ENCODE assay signal across 8 cellular contexts in the genomic region with DNA sequence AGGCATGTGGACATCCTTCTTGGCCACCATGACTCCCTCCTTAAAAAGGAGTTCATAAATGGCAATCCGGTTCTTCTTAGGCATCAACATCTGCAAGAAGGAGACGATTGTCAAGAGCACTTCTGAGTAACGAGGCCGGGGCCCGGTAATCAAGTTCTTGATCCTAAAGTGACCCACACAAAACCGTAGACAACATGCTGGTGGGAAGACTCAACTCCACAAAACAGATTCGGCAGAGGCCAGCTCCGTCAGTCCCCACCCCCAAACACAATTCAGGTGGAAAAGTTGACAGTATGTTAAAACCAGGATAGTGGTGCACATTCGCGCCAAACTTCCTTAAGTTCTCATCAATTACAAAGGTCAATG. TPM values are rescaled to one million over a fixed set of nuclear protein-coding genes. Genes with fewer than 3 reads are reported as not detected.
A peak's percentile ranks its signal among the peaks of the same experiment; 100 is the strongest.
DNase-seq lines count a peak whose midpoint lies in the region; ATAC-seq and TF ChIP-seq lines count a peak whose summit lies in the region.

No MANE protein-coding gene starts in this region.

- no peak for DNase-seq in cardiac muscle cell (ENCODE audit: low read depth in 1 of 2, low spot score in 1 of 2)
- DNase-seq in cardiac septum (ENCODE audit: low spot score) = no peak
- no peak for DNase-seq in right lobe of liver
- DNase-seq in transverse colon = no peak
- no peak for DNase-seq in stimulated activated naive CD4-positive, alpha-beta T cell treated with Interleukin-2 at 50 U/mL for 16 hours (lab: John Stamatoyannopoulos, UW)
- DNase-seq in midbrain (lab: John Stamatoyannopoulos, UW) = no peak

- H3K4me1 ChIP-seq in cardiac muscle cell (ENCODE audit: low read depth) (peaks cover 9% of the 10 kb centered on the region), right lobe of liver (peaks cover 0 to 10% (median 4%) of the 10 kb centered on the region in 4 donors), transverse colon (peaks cover 3 to 20% (median 11%) of the 10 kb centered on the region in 4 donors)

- ATAC-seq in right lobe of liver (no peak), GM21825 (IDR thresholded peaks at IDR 0.05; ENCODE audit: unreplicated experiment) (no peak)

- no peak for TF ChIP-seq CTCF in cardiac muscle cell (IDR thresholded peaks at IDR 0.05; ENCODE audit: low read depth, low read length)
- TF ChIP-seq CTCF in right lobe of liver (IDR thresholded peaks at IDR 0.05) = no peak
- TF ChIP-seq CTCF in transverse colon (IDR thresholded peaks at IDR 0.05) = no peak

- 3 to 6% (median 5%) methylated on average over 10 of the region's 10 CpGs for WGBS in adipose tissue, 3 donors
- WGBS in right lobe of liver (ENCODE audit: insufficient coverage, low coverage, low lambda C conversion rate, missing lambda C conversion rate) = 3% methylated on average over 10 of the region's 10 CpGs
- WGBS in transverse colon (ENCODE audit: low coverage in 1 of 2), 2 donors = 6% methylated on average over 10 of the region's 10 CpGs; no CpG with 5 or more reads in 1 of the 2 donors

- H3K4me3 ChIP-seq in cardiac muscle cell = peak overlapping the region; percentile 91
- H3K4me3 ChIP-seq in right lobe of liver = peak overlapping the region; percentile 72 to 88 (median 79)
- peak overlapping the region; percentile 48 to 76 (median 60) for H3K4me3 ChIP-seq in transverse colon

- no peaks in the 10 kb centered on the region for H3K27me3 ChIP-seq in cardiac muscle cell
- no peaks in the 10 kb centered on the region for H3K27me3 ChIP-seq in right lobe of liver
- no peaks in the 10 kb centered on the region for H3K27me3 ChIP-seq in transverse colon

- TF ChIP-seq EP300 in transverse colon (IDR thresholded peaks at IDR 0.05; ENCODE audit: low read depth) = no peak

- in situ Hi-C loops in transverse colon (cut with MboI; ENCODE audit: low pct_ligation_motif_present in 1 of 4, low pct_unique_long_range_greater_than_20kb in 1 of 4, low sequenced_read_pairs in 3 of 4) = no loop called here

- intact Hi-C loops in cardiac septum (cut with DNase I) = loop anchor here (5.0 kb wide), 1 partner anchor 638 kb away; a partner anchor contains a TSS
- intact Hi-C loops in right lobe of liver (cut with DNase I) = no loop called here
- intact Hi-C loops in transverse colon (cut with DNase I; ENCODE audit: low total_unique reads) = loop anchor here (10.0 kb wide), 1 partner anchor 1030 kb away; a partner anchor contains a TSS

- H3K27ac ChIP-seq in cardiac muscle cell = peak overlapping the region; percentile 83
- H3K27ac ChIP-seq in adipose tissue (ENCODE audit: low read depth, low read length) = peak overlapping the region; percentile 64
- peak overlapping the region; percentile 45 to 61 (median 58) for H3K27ac ChIP-seq in right lobe of liver
- H3K27ac ChIP-seq in transverse colon = peak overlapping the region; percentile 82 to 88 (median 86)

- no peaks in the 10 kb centered on the region for H3K9me3 ChIP-seq in cardiac muscle cell (ENCODE audit: low read depth)
- no peaks in the 10 kb centered on the region for H3K9me3 ChIP-seq in right lobe of liver
- no peaks in the 10 kb centered on the region for H3K9me3 ChIP-seq in transverse colon

- TF ChIP-seq POLR2A in right lobe of liver (IDR thresholded peaks at IDR 0.05) = no peak
- no peak for TF ChIP-seq POLR2A in transverse colon (IDR thresholded peaks at IDR 0.05)

- peaks cover 38% of the 10 kb centered on the region for H3K36me3 ChIP-seq in cardiac muscle cell
- H3K36me3 ChIP-seq in right lobe of liver = peaks cover 7 to 46% (median 35%) of the 10 kb centered on the region in 4 donors
- peaks cover 0 to 45% (median 23%) of the 10 kb centered on the region in 4 donors for H3K36me3 ChIP-seq in transverse colon

RNA-seq across cellular contexts. Expression of a gene that starts 0.8 kb away (rescaled TPM):
- total RNA-seq in cardiac muscle cell (1,764 and 2,367 TPM in 2 replicates), cardiac septum (542 TPM), right lobe of liver (100 to 1,000 TPM; 355 to 727 (median 398) TPM), transverse colon (1,000 to 10,000 TPM in 3 of 4 donors, 100 to 1,000 TPM in 1; 892 to 1,969 (median 1,491) TPM)
- polyA plus RNA-seq in cardiac muscle cell (558 and 632 TPM in 2 replicates), adipose tissue (1,000 to 10,000 TPM; 2,333 to 3,324 (median 2,913) TPM)

RNA-seq across cellular contexts. Expression of a gene that starts 32.6 kb away (rescaled TPM):
- total RNA-seq in cardiac muscle cell (26.1 and 29.1 TPM in 2 replicates), cardiac septum (38.2 TPM), right lobe of liver (10 to 100 TPM; 14.5 to 22.7 (median 16.7) TPM), transverse colon (10 to 100 TPM in 3 of 4 donors, 1 to 10 TPM in 1; 9.6 to 27.9 (median 16.9) TPM)
- polyA plus RNA-seq in cardiac muscle cell (18.4 and 18.6 TPM in 2 replicates), adipose tissue (10 to 100 TPM in 1 of 3 donors, 1 to 10 TPM in 2; 5.8 to 20.7 (median 9.0) TPM)

RNA-seq across cellular contexts. Expression of a gene that starts 40.8 kb away (rescaled TPM):
- total RNA-seq in cardiac muscle cell (12.5 and 20.3 TPM in 2 replicates), cardiac septum (10.3 TPM), right lobe of liver (under 1 TPM in 5 of 6 experiments, not detected in 1; 0.05 to 0.37 (median 0.22) TPM), transverse colon (1 to 10 TPM in 1 of 4 donors, under 1 TPM in 1, not detected in 2; 0.27 to 1.9 TPM)
- polyA plus RNA-seq in cardiac muscle cell (12.1 and 12.6 TPM in 2 replicates), adipose tissue (under 1 TPM in 2 of 3 donors, not detected in 1; 0.17 to 0.21 TPM)

Comparison
In these comparisons a context has a peak if more than half of its experiments do, and no peak if none do; other contexts are left out.
1. intact Hi-C loops: an anchor here in cardiac septum (5.0 kb wide) and transverse colon (10.0 kb wide); none called in right lobe of liver.